Comparison of ENCODE assay signal across 2 cellular contexts in genomic region chr19:48615145-48616040, GRCh38.
TF ChIP-seq lines count a peak whose summit lies in the region.

No MANE protein-coding gene starts in this region.

TF ChIP-seq in HEK293, 187 proteins besides CTCF, POLR2A, EP300 and RAD21 (continues in another document):
- TF ChIP-seq ZNF16 (tag by site-specific recombination; IDR thresholded peaks at IDR 0.05; ENCODE audit: low read depth), result no peak
- TF ChIP-seq ZNF311 (tag by site-specific recombination; IDR thresholded peaks at IDR 0.05; ENCODE audit: borderline replicate concordance), result no peak
- peak; percentile 45; the same call in 1 of the 2 replicates for TF ChIP-seq SP3 (tag by site-specific recombination; IDR thresholded peaks at IDR 0.05)
- TF ChIP-seq ZNF362 (tag by site-specific recombination; IDR thresholded peaks at IDR 0.05), result no peak
- TF ChIP-seq ZBTB10 (tag by site-specific recombination; IDR thresholded peaks at IDR 0.05), result no peak
- TF ChIP-seq PATZ1 (tag by site-specific recombination; IDR thresholded peaks at IDR 0.05), result peak; percentile 81; the same call in 1 of the 2 replicates
- peak; percentile 39; the same call in 1 of the 2 replicates for TF ChIP-seq ZBTB20 (tag by site-specific recombination; IDR thresholded peaks at IDR 0.05)
- peak; percentile 62; the same call in 1 of the 2 replicates for TF ChIP-seq ZBTB17 (tag by site-specific recombination; IDR thresholded peaks at IDR 0.05)
- TF ChIP-seq ZNF335 (tag by site-specific recombination; conservative IDR thresholded peaks at IDR 0.05), result 0 out of 2 replicates have a peak, but pooled peaks have one; percentile 42
- peak; percentile 77; the same call in 1 of the 2 replicates for TF ChIP-seq KLF8 (tag by site-specific recombination; IDR thresholded peaks at IDR 0.05)
- TF ChIP-seq IKZF3 (tag by site-specific recombination; IDR thresholded peaks at IDR 0.05), result 0 out of 2 replicates have a peak, but pooled peaks have one; percentile 40
- peak; percentile 30 for TF ChIP-seq KLF1 (tag by site-specific recombination; IDR thresholded peaks at IDR 0.05)
- TF ChIP-seq YY2 (tag by site-specific recombination; IDR thresholded peaks at IDR 0.05), result 0 out of 2 replicates have a peak, but pooled peaks have one; percentile 0
- TF ChIP-seq ZFP37 (tag by site-specific recombination; IDR thresholded peaks at IDR 0.05), result 0 out of 2 replicates have a peak, but pooled peaks have one; percentile 13
- TF ChIP-seq BCL6B (tag by site-specific recombination; IDR thresholded peaks at IDR 0.05), result no peak
- no peak for TF ChIP-seq ZNF529 (tag by site-specific recombination; IDR thresholded peaks at IDR 0.05; ENCODE audit: insufficient replicate concordance)
- peak; percentile 65 for TF ChIP-seq GLIS2 (tag by site-specific recombination; IDR thresholded peaks at IDR 0.05)
- peak; percentile 73 for TF ChIP-seq ZNF629 (tag by site-specific recombination; IDR thresholded peaks at IDR 0.05)
- TF ChIP-seq TRIM28 (IDR thresholded peaks at IDR 0.05; ENCODE audit: borderline replicate concordance, low read length), result no peak

TF ChIP-seq in GM12878, 131 proteins besides CTCF, POLR2A, EP300 and RAD21:
- TF ChIP-seq HDAC2 (IDR thresholded peaks at IDR 0.05), result no peak
- no peak for TF ChIP-seq SP1 (IDR thresholded peaks at IDR 0.05; ENCODE audit: low read depth, low read length)
- TF ChIP-seq CBFB (IDR thresholded peaks at IDR 0.05; ENCODE audit: low read depth), result no peak
- no peak for TF ChIP-seq ZZZ3 (IDR thresholded peaks at IDR 0.05; ENCODE audit: control insufficient read depth, insufficient read length, low read depth)
- TF ChIP-seq EED (IDR thresholded peaks at IDR 0.05; ENCODE audit: low read depth), result no peak
- TF ChIP-seq POU2F2 (IDR thresholded peaks at IDR 0.05; ENCODE audit: borderline replicate concordance, low read depth, low read length), result no peak
- no peak for TF ChIP-seq GABPA (IDR thresholded peaks at IDR 0.05; ENCODE audit: low read depth)
- no peak for TF ChIP-seq ZNF217 (IDR thresholded peaks at IDR 0.05)
